10 cellular contexts compared by ENCODE assay signal in the genomic region with DNA sequence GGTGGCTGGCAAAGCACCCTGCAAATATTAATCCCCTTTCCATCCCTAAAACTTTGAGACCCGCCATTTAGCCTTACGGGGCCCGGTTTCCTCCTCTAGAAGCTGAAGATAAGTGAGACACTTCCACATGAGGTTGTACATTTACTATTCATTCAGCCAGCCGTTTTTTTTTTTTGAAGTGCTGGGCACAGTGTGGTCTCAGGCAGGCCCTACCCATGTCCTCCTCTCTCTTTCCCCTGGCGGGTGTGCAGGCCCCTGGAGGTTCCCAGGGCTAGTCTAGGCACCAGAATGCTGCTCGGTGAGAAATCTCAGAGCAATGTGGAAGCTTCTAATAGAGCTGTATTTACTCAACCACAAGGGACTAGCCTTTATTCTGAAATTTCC.
DNase-seq lines count a peak whose midpoint lies in the region; ATAC-seq and TF ChIP-seq lines count a peak whose summit lies in the region.
"Had no signal": no experiment of that assay in that cellular context is flagged by ENCODE, and none has a peak within 500 bp of the region (broad histone marks: within the 10 kb centered on the region; RNA-seq: fewer than 3 reads in every experiment).

No MANE protein-coding gene starts in this region.

- intact Hi-C loops in left ventricle myocardium inferior (cut with micrococcal nuclease), result no loop called here
- intact Hi-C loops in cardiac septum (cut with DNase I), result loop anchor here (2.0 kb wide), 1 partner anchor 165 kb away; no protein-coding TSS in a partner anchor
- intact Hi-C loops in upper lobe of right lung (cut with DNase I), result no loop called here

- no peak for TF ChIP-seq CTCF in left ventricle myocardium inferior (IDR thresholded peaks at IDR 0.05; ENCODE audit: borderline replicate concordance)
- TF ChIP-seq CTCF in choroid plexus epithelial cell (conservative IDR thresholded peaks at IDR 0.05; ENCODE audit: low read depth, low read length), result no peak
- TF ChIP-seq CTCF in upper lobe of right lung (IDR thresholded peaks at IDR 0.05), result no peak

- H3K4me3 ChIP-seq in left ventricle myocardium inferior (peak overlapping the region; percentile 60), choroid plexus epithelial cell (ENCODE audit: low read depth, low read length) (peak overlapping the region; percentile 51), muscle layer of duodenum (ENCODE audit: low read depth in 1 of 2, low read length in 2 of 2) (peak overlapping the region; percentile 49 to 59), upper lobe of right lung (peak overlapping the region; percentile 39)

- H3K27ac ChIP-seq in left ventricle myocardium inferior (replicated peaks), result no peak overlapping the region
- H3K27ac ChIP-seq in muscle layer of duodenum (ENCODE audit: low read length), result no peak overlapping the region
- no peak overlapping the region for H3K27ac ChIP-seq in upper lobe of right lung
- H3K27ac ChIP-seq: C4-2B, KMS-11 had no signal

- in situ Hi-C loops in G401 (cut with HindIII; ENCODE audit: low sequenced_read_pairs), result loop anchor here (10.0 kb wide), 1 partner anchor 237 kb away; no protein-coding TSS in a partner anchor

- H3K9me3 ChIP-seq in left ventricle myocardium inferior (replicated peaks), result no peaks in the 10 kb centered on the region
- peaks cover 0 to 3% of the 10 kb centered on the region in 2 donors for H3K9me3 ChIP-seq in muscle layer of duodenum (ENCODE audit: control insufficient read depth in 1 of 2, low read length in 2 of 2)
- H3K9me3 ChIP-seq in upper lobe of right lung, result no peaks in the 10 kb centered on the region

- ATAC-seq in upper lobe of right lung, result peak; percentile 6
- no peak for ATAC-seq in GM19351 (IDR thresholded peaks at IDR 0.05; ENCODE audit: unreplicated experiment)

- H3K36me3 ChIP-seq in left ventricle myocardium inferior (no peaks in the 10 kb centered on the region), muscle layer of duodenum (ENCODE audit: control insufficient read depth in 1 of 2, insufficient read depth in 2 of 2, low read length in 2 of 2) (no peaks in the 10 kb centered on the region), upper lobe of right lung (no peaks in the 10 kb centered on the region)

- no peak for DNase-seq in left ventricle myocardium inferior
- no peak for DNase-seq in cardiac septum (ENCODE audit: low spot score)
- peak; percentile 10 for DNase-seq in choroid plexus epithelial cell (ENCODE audit: low read depth)
- peak; percentile 23 for DNase-seq in upper lobe of right lung
- no peak for DNase-seq in G401 (ENCODE audit: low spot score)
- DNase-seq in stimulated activated naive CD4-positive, alpha-beta T cell (lab: John Stamatoyannopoulos, UW), result no peak

- peaks cover 12% of the 10 kb centered on the region for H3K27me3 ChIP-seq in left ventricle myocardium inferior (ENCODE audit: low read depth)
- no peaks in the 10 kb centered on the region for H3K27me3 ChIP-seq in muscle layer of duodenum (ENCODE audit: low read depth, low read length)
- no peaks in the 10 kb centered on the region for H3K27me3 ChIP-seq in upper lobe of right lung

- H3K4me1 ChIP-seq in left ventricle myocardium inferior (peaks cover 12% of the 10 kb centered on the region), muscle layer of duodenum (ENCODE audit: control insufficient read depth in 1 of 2, insufficient read depth in 2 of 2, low read length in 2 of 2) (peaks cover 0 to 10% of the 10 kb centered on the region in 2 donors), upper lobe of right lung (no peaks in the 10 kb centered on the region)

Comparison
In these comparisons a context has a peak if more than half of its experiments do, and no peak if none do; other contexts are left out.
1. DNase-seq: peak in choroid plexus epithelial cell (single experiment) and upper lobe of right lung (single experiment); none in left ventricle myocardium inferior (single experiment), cardiac septum (single experiment), G401 (single experiment) and stimulated activated naive CD4-positive, alpha-beta T cell (0 of 6).
2. Peak in every context shown above with its lines, with median percentiles within 50 percentile points of each other: H3K4me3 ChIP-seq.